Comparison of ENCODE assay signal across 3 cellular contexts in the genomic region with DNA sequence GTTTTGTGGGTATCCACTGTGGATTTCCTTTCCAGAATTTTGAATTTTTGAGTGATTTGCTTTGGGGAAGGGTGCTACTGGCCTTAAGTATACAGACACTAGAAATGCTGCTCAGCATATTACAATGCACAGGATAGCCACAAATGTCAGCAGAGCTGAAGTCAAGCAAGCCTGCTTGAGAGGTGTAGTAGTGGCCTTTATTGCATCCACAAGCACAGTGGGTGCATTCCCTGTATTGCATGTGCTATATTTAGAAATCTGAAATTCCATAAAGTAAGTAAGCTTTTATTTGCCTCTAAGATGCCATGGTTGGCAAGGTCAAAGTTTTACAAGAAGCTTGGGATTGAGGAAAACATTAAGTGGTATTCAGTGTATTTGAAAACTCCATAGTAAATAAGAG.
"Had no signal": no experiment of that assay in that cellular context is flagged by ENCODE, and none has a peak within 500 bp of the region (broad histone marks: within the 10 kb centered on the region; RNA-seq: fewer than 3 reads in every experiment).

No MANE protein-coding gene starts in this region.

- ATAC-seq: GM12878 had no signal

- DNase-seq: GDM1, GF-D8 had no signal

- H3K4me3 ChIP-seq: GM12878 had no signal
